Comparison of ENCODE assay signal across 26 cellular contexts in the genomic region with DNA sequence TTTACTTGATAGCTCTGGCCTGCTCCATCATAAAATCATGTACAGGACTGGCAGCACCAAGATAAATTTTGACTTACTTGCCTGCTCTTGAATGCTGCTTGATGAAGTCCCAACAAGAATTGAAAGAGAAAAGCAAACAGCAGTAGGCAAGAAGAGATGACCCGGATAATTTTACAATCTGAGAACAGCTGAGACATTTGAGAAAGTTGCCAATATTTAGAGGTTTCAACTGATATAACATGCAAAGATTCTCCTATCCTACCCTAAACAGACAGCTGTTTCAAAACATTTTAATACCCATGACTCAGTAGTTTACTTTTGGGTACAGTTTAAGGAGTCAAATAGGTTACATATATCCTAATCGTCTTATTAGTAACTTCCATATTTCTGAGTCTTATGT. TPM values are rescaled to one million over a fixed set of nuclear protein-coding genes. Genes with fewer than 3 reads are reported as not detected.
DNase-seq lines count a peak whose midpoint lies in the region; ATAC-seq and TF ChIP-seq lines count a peak whose summit lies in the region.
"Had no signal": no experiment of that assay in that cellular context is flagged by ENCODE, and none has a peak within 500 bp of the region (broad histone marks: within the 10 kb centered on the region; RNA-seq: fewer than 3 reads in every experiment).

No MANE protein-coding gene starts in this region.

- H3K9me3 ChIP-seq in DOHH2 (ENCODE audit: control insufficient read depth, insufficient read depth, low read length), result no peaks in the 10 kb centered on the region
- H3K9me3 ChIP-seq in prostate gland, result no peaks in the 10 kb centered on the region
- H3K9me3 ChIP-seq: BLaER1, mucosa of descending colon had no signal

- peak overlapping the region in 3 of 5 experiments; percentile 46 to 69 (median 62) for H3K27ac Mint-ChIP-seq in brain
- H3K27ac Mint-ChIP-seq: activated naive CD8-positive, alpha-beta T cell treated with anti-CD3 and anti-CD28 coated beads, Interleukin-2, amount 10 ng/mL, durations not matched to agents 7 days and 5 days had no signal

- H3K9ac ChIP-seq in rectal smooth muscle tissue (ENCODE audit: low read length), result no peak overlapping the region
- H3K9ac ChIP-seq: BLaER1 had no signal

- WGBS in prostate gland, result 19% methylated on average over 2 of the region's 2 CpGs

- intact Hi-C loops in prostate gland (cut with DNase I), result loop anchor here (10.0 kb wide), 1 partner anchor 117 kb away; no protein-coding TSS in a partner anchor

- no peaks in the 10 kb centered on the region for H3K27me3 ChIP-seq in DOHH2 (ENCODE audit: control insufficient read depth, low read length)
- no peaks in the 10 kb centered on the region for H3K27me3 ChIP-seq in rectal smooth muscle tissue (ENCODE audit: control insufficient read depth, insufficient read depth, low read length)
- no peaks in the 10 kb centered on the region for H3K27me3 ChIP-seq in prostate gland (replicated peaks; ENCODE audit: insufficient read depth)

- no peaks in the 10 kb centered on the region for H4K20me1 ChIP-seq in DOHH2 (ENCODE audit: control insufficient read depth, insufficient read depth, low read depth, low read length)
- H4K20me1 ChIP-seq: BLaER1 had no signal

- peaks cover 25% of the 10 kb centered on the region for H3F3A ChIP-seq in DOHH2 (ENCODE audit: control insufficient read depth, insufficient read depth)

- H3K9me2 ChIP-seq in DOHH2 (replicated peaks; ENCODE audit: control insufficient read depth, low read length), result no peaks in the 10 kb centered on the region

- TF ChIP-seq CTCF in DOHH2 (IDR thresholded peaks at IDR 0.05; ENCODE audit: low read depth, low read length, poor library complexity, severe bottlenecking), result no peak
- no peak for TF ChIP-seq CTCF in brain (conservative IDR thresholded peaks at IDR 0.05)
- TF ChIP-seq CTCF in prostate gland (IDR thresholded peaks at IDR 0.05), result no peak

- H3K27ac ChIP-seq in DOHH2 (ENCODE audit: low read depth, low read length) (no peak overlapping the region), rectal smooth muscle tissue (ENCODE audit: low read depth, low read length) (peak overlapping the region; percentile 65), prostate gland (no peak overlapping the region)
- H3K27ac ChIP-seq: BLaER1, cardiac muscle cell had no signal

- H3K4me3 ChIP-seq in DOHH2 (ENCODE audit: low read length), result peak overlapping the region; percentile 85; the same call in 1 of the 2 replicates
- no peak overlapping the region for H3K4me3 ChIP-seq in rectal smooth muscle tissue (ENCODE audit: low read length)
- no peak overlapping the region for H3K4me3 ChIP-seq in prostate gland
- H3K4me3 ChIP-seq: BLaER1, cardiac muscle cell, mucosa of descending colon had no signal

- H3K4me1 ChIP-seq in DOHH2 (ENCODE audit: control insufficient read depth, low read length) (peaks cover 94% of the 10 kb centered on the region), rectal smooth muscle tissue (ENCODE audit: control insufficient read depth, insufficient read depth, low read length) (peaks cover 12% of the 10 kb centered on the region), prostate gland (replicated peaks) (peaks cover 3% of the 10 kb centered on the region)
- H3K4me1 ChIP-seq: BLaER1 had no signal

- H3K36me3 Mint-ChIP-seq in brain, result peaks cover 13% of the 10 kb centered on the region
- H3K36me3 Mint-ChIP-seq: activated naive CD8-positive, alpha-beta T cell treated with anti-CD3 and anti-CD28 coated beads, Interleukin-2, amount 10 ng/mL, durations not matched to agents 7 days and 5 days; IgD-negative memory B cell had no signal

- H3K36me3 ChIP-seq in DOHH2 (ENCODE audit: control insufficient read depth, low read length) (peaks cover 85% of the 10 kb centered on the region), rectal smooth muscle tissue (ENCODE audit: control insufficient read depth, insufficient read depth, low read length) (no peaks in the 10 kb centered on the region), prostate gland (no peaks in the 10 kb centered on the region)
- H3K36me3 ChIP-seq: BLaER1, cardiac muscle cell had no signal

- H3K9me3 Mint-ChIP-seq in brain, result no peaks in the 10 kb centered on the region
- H3K9me3 Mint-ChIP-seq: activated naive CD8-positive, alpha-beta T cell treated with anti-CD3 and anti-CD28 coated beads, Interleukin-2, amount 10 ng/mL, durations not matched to agents 7 days and 5 days; effector memory CD8-positive, alpha-beta T cell; IgD-negative memory B cell had no signal

- peak overlapping the region; percentile 96 for H3K4me2 ChIP-seq in DOHH2 (ENCODE audit: low read length)
- H3K4me2 ChIP-seq: BLaER1 had no signal

- peaks cover 99% of the 10 kb centered on the region for H3K79me2 ChIP-seq in DOHH2 (ENCODE audit: control insufficient read depth, low read length)

- H3K4me3 Mint-ChIP-seq in brain, result peak overlapping the region in 4 of 5 experiments; percentile 15 to 89 (median 40)
- H3K4me3 Mint-ChIP-seq: effector memory CD8-positive, alpha-beta T cell had no signal

- DNase-seq in LHCN-M2 (ENCODE audit: low read depth), result peak; percentile 62
- no peak for DNase-seq in prostate gland (ENCODE audit: low spot score)
- no peak for DNase-seq in NCI-H1048 (lab: John Stamatoyannopoulos, UW)
- DNase-seq: activated CD4-positive, CD25-positive, alpha-beta regulatory T cell treated with anti-CD3 and anti-CD28 coated beads, Interleukin-2, amount 50 U/mL, for 72 hours; activated gamma-delta T cell; activated naive CD8-positive, alpha-beta T cell treated with anti-CD3 and anti-CD28 coated beads, Interleukin-2, amount 10 ng/mL, durations not matched to agents 7 days and 5 days; activated T-cell treated with anti-CD3 and anti-CD28 coated beads for 4 hours; aorta; effector memory CD8-positive, alpha-beta T cell; erythroblast; glutamatergic neuron; HCEC 1CT; mammary epithelial cell; mucosa of descending colon; NCI-H1694 treated with DMSO at 0.1 percent for 48 hours; posterior cingulate gyrus; RPMI8226; stimulated activated CD4-positive, alpha-beta T cell treated with anti-CD3 and anti-CD28 coated beads, Interleukin-4, amount 100 ng/mL, for 24 hours; trophoblast cell had no signal

- H3K27me3 Mint-ChIP-seq in brain, result peaks cover 3% of the 10 kb centered on the region

- ATAC-seq in GM18870 (IDR thresholded peaks at IDR 0.05; ENCODE audit: unreplicated experiment), result no peak
- ATAC-seq: effector memory CD8-positive, alpha-beta T cell had no signal

- no peak for TF ChIP-seq POLR2A in prostate gland (IDR thresholded peaks at IDR 0.05)

- H3K4me1 Mint-ChIP-seq in brain, result peaks cover 83% of the 10 kb centered on the region

RNA-seq across cellular contexts. Expression of a gene that starts 5.9 kb away (rescaled TPM):
- total RNA-seq in LHCN-M2 (2014; rRNA removed) (2.5 TPM in 2 replicates), prostate gland (10 to 100 TPM; 16.4 to 33.3 TPM)
- polyA plus RNA-seq in LHCN-M2 (2012), result 6.3 TPM
- polyA plus RNA-seq in brain (ENCODE audit: insufficient read depth, low read depth, low replicate concordance), result 19.4 TPM
